ENCODE assay signal across 1 cellular context in the genomic region with DNA sequence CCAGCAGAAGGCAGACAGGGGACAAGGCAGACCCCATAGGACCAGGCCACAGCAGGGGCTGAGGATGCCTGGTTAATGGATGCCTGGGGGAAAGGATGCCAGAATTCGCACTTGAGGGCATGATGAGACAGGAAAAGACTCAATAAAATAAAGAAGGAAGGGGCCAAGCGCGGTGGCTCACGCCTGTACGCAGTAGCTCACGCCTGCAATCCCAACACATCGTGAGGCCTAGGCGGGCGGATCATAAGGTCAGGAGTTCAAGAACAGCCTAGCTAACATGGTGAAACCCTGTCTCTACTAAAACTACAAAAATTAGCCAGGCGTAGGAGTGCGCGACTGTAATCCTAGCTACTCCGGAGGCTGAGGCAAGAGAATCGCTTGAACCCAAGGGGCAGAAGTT.
TF ChIP-seq lines count a peak whose summit lies in the region.

No MANE protein-coding gene starts in this region.

TF ChIP-seq in WTC11, 78 proteins besides CTCF, POLR2A, EP300 and RAD21 (continued from another document):
- TF ChIP-seq, protein P1, sequence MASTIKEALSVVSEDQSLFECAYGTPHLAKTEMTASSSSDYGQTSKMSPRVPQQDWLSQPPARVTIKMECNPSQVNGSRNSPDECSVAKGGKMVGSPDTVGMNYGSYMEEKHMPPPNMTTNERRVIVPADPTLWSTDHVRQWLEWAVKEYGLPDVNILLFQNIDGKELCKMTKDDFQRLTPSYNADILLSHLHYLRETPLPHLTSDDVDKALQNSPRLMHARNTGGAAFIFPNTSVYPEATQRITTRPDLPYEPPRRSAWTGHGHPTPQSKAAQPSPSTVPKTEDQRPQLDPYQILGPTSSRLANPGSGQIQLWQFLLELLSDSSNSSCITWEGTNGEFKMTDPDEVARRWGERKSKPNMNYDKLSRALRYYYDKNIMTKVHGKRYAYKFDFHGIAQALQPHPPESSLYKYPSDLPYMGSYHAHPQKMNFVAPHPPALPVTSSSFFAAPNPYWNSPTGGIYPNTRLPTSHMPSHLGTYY (CRISPR knock-in tag; IDR thresholded peaks at IDR 0.05) = no peak
- TF ChIP-seq TP53 (CRISPR knock-in tag; IDR thresholded peaks at IDR 0.05) = no peak
- TF ChIP-seq, protein P2, sequence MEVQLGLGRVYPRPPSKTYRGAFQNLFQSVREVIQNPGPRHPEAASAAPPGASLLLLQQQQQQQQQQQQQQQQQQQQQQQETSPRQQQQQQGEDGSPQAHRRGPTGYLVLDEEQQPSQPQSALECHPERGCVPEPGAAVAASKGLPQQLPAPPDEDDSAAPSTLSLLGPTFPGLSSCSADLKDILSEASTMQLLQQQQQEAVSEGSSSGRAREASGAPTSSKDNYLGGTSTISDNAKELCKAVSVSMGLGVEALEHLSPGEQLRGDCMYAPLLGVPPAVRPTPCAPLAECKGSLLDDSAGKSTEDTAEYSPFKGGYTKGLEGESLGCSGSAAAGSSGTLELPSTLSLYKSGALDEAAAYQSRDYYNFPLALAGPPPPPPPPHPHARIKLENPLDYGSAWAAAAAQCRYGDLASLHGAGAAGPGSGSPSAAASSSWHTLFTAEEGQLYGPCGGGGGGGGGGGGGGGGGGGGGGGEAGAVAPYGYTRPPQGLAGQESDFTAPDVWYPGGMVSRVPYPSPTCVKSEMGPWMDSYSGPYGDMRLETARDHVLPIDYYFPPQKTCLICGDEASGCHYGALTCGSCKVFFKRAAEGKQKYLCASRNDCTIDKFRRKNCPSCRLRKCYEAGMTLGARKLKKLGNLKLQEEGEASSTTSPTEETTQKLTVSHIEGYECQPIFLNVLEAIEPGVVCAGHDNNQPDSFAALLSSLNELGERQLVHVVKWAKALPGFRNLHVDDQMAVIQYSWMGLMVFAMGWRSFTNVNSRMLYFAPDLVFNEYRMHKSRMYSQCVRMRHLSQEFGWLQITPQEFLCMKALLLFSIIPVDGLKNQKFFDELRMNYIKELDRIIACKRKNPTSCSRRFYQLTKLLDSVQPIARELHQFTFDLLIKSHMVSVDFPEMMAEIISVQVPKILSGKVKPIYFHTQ (CRISPR knock-in tag; IDR thresholded peaks at IDR 0.05) = no peak
- no peak for TF ChIP-seq JUN (CRISPR knock-in tag; IDR thresholded peaks at IDR 0.05)
- TF ChIP-seq MXD4 (CRISPR knock-in tag; IDR thresholded peaks at IDR 0.05; ENCODE audit: borderline replicate concordance) = no peak
- TF ChIP-seq, protein P3, sequence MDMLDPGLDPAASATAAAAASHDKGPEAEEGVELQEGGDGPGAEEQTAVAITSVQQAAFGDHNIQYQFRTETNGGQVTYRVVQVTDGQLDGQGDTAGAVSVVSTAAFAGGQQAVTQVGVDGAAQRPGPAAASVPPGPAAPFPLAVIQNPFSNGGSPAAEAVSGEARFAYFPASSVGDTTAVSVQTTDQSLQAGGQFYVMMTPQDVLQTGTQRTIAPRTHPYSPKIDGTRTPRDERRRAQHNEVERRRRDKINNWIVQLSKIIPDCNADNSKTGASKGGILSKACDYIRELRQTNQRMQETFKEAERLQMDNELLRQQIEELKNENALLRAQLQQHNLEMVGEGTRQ (CRISPR knock-in tag; IDR thresholded peaks at IDR 0.05) = no peak
- TF ChIP-seq ZNF423 (CRISPR knock-in tag; IDR thresholded peaks at IDR 0.05) = no peak
- TF ChIP-seq ZBTB21 (CRISPR knock-in tag; IDR thresholded peaks at IDR 0.05; ENCODE audit: borderline replicate concordance) = no peak
- TF ChIP-seq GABPB1 (CRISPR knock-in tag; IDR thresholded peaks at IDR 0.05) = no peak
- TF ChIP-seq, protein P4, sequence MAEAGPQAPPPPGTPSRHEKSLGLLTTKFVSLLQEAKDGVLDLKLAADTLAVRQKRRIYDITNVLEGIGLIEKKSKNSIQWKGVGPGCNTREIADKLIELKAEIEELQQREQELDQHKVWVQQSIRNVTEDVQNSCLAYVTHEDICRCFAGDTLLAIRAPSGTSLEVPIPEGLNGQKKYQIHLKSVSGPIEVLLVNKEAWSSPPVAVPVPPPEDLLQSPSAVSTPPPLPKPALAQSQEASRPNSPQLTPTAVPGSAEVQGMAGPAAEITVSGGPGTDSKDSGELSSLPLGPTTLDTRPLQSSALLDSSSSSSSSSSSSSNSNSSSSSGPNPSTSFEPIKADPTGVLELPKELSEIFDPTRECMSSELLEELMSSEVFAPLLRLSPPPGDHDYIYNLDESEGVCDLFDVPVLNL (CRISPR knock-in tag; IDR thresholded peaks at IDR 0.05; ENCODE audit: borderline replicate concordance, low read depth) = no peak
- no peak for TF ChIP-seq SP1 (CRISPR knock-in tag; conservative IDR thresholded peaks at IDR 0.05)
- no peak for TF ChIP-seq ZNF317 (CRISPR knock-in tag; IDR thresholded peaks at IDR 0.05; ENCODE audit: borderline replicate concordance, low read depth)
- TF ChIP-seq, protein P5, sequence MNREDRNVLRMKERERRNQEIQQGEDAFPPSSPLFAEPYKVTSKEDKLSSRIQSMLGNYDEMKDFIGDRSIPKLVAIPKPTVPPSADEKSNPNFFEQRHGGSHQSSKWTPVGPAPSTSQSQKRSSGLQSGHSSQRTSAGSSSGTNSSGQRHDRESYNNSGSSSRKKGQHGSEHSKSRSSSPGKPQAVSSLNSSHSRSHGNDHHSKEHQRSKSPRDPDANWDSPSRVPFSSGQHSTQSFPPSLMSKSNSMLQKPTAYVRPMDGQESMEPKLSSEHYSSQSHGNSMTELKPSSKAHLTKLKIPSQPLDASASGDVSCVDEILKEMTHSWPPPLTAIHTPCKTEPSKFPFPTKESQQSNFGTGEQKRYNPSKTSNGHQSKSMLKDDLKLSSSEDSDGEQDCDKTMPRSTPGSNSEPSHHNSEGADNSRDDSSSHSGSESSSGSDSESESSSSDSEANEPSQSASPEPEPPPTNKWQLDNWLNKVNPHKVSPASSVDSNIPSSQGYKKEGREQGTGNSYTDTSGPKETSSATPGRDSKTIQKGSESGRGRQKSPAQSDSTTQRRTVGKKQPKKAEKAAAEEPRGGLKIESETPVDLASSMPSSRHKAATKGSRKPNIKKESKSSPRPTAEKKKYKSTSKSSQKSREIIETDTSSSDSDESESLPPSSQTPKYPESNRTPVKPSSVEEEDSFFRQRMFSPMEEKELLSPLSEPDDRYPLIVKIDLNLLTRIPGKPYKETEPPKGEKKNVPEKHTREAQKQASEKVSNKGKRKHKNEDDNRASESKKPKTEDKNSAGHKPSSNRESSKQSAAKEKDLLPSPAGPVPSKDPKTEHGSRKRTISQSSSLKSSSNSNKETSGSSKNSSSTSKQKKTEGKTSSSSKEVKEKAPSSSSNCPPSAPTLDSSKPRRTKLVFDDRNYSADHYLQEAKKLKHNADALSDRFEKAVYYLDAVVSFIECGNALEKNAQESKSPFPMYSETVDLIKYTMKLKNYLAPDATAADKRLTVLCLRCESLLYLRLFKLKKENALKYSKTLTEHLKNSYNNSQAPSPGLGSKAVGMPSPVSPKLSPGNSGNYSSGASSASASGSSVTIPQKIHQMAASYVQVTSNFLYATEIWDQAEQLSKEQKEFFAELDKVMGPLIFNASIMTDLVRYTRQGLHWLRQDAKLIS (CRISPR knock-in tag; IDR thresholded peaks at IDR 0.05; ENCODE audit: borderline replicate concordance) = no peak
- TF ChIP-seq ELF4 (CRISPR knock-in tag; IDR thresholded peaks at IDR 0.05; ENCODE audit: low read depth) = no peak
- TF ChIP-seq ZNF396 (CRISPR knock-in tag; IDR thresholded peaks at IDR 0.05; ENCODE audit: borderline replicate concordance) = no peak
- no peak for TF ChIP-seq ZNF232 (CRISPR knock-in tag; IDR thresholded peaks at IDR 0.05)
- no peak for TF ChIP-seq TEAD1 (CRISPR knock-in tag; IDR thresholded peaks at IDR 0.05)
